ENCODE assay signal across 37 cellular contexts in genomic region chr5:118199801-118200200, GRCh38.
"Had no signal": no experiment of that assay in that cellular context is flagged by ENCODE, and none has a peak within 500 bp of the region (broad histone marks: within the 10 kb centered on the region; RNA-seq: fewer than 3 reads in every experiment).

No MANE protein-coding gene starts in this region.

- H3K27ac Mint-ChIP-seq: activated naive CD4-positive, alpha-beta T cell treated with anti-CD3 and anti-CD28 coated beads for 36 hours; activated naive CD4-positive, alpha-beta T cell treated with anti-CD3 and anti-CD28 coated beads, Interleukin-2, amount 10 ng/mL, durations not matched to agents 7 days and 5 days; activated naive CD4-positive, alpha-beta T cell treated with anti-CD3 and anti-CD28 coated beads, Interleukin-2, amount 50 U/mL, for 24 hours; activated naive CD4-positive, alpha-beta T cell treated with anti-CD3 and anti-CD28 coated beads, Interleukin-2, amount 50 U/mL, for 72 hours; activated naive CD8-positive, alpha-beta T cell; activated naive CD8-positive, alpha-beta T cell treated with anti-CD3 and anti-CD28 coated beads for 36 hours; activated naive CD8-positive, alpha-beta T cell treated with anti-CD3 and anti-CD28 coated beads, Interleukin-2, amount 10 ng/mL, durations not matched to agents 7 days and 5 days; activated naive CD8-positive, alpha-beta T cell treated with anti-CD3 and anti-CD28 coated beads, Interleukin-2, amount 50 U/mL, for 24 hours; activated T-cell treated with anti-CD3 and anti-CD28 coated beads, Interleukin-2, amount 50 U/mL, for 24 hours; activated T-cell treated with anti-CD3 and anti-CD28 coated beads, Interleukin-2, amount 50 U/mL, for 72 hours; activated T-helper 1 cell treated with anti-CD3 and anti-CD28 coated beads, Interleukin-12 subunit alpha, Interleukin-12 subunit beta, Interleukin-2, Interleukin-4 antibody, amounts not matched to agents 30 ng/mL and 10 ng/mL and 1 ng/mL, durations not matched to agents 14 hours and 24 hours and 36 hours; activated T-helper 17 cell treated with anti-CD3 and anti-CD28 coated beads, Interleukin-2, amount 50 U/mL, for 72 hours; activated T-helper 2 cell treated with anti-CD3 and anti-CD28 coated beads, Interferon-gamma antibody, Interleukin-2, Interleukin-4, amounts not matched to agents 10 μg/mL and 5 μg/mL and 100 μg/mL, durations not matched to agents 14 hours and 24 hours and 36 hours; brain had no signal

- H3K9me3 Mint-ChIP-seq: activated T-helper 1 cell treated with anti-CD3 and anti-CD28 coated beads, Interleukin-12 subunit alpha, Interleukin-12 subunit beta, Interleukin-2, Interleukin-4 antibody, amounts not matched to agents 30 ng/mL and 10 ng/mL and 1 ng/mL, durations not matched to agents 14 hours and 24 hours and 36 hours; activated T-helper 2 cell treated with anti-CD3 and anti-CD28 coated beads, Interferon-gamma antibody, Interleukin-2, Interleukin-4, amounts not matched to agents 10 μg/mL and 5 μg/mL and 100 μg/mL, durations not matched to agents 14 hours and 24 hours and 36 hours had no signal

- H3K4me3 Mint-ChIP-seq: activated naive CD4-positive, alpha-beta T cell treated with anti-CD3 and anti-CD28 coated beads for 36 hours; activated naive CD4-positive, alpha-beta T cell treated with anti-CD3 and anti-CD28 coated beads, Interleukin-2, amount 10 ng/mL, durations not matched to agents 7 days and 5 days; activated naive CD4-positive, alpha-beta T cell treated with anti-CD3 and anti-CD28 coated beads, Interleukin-2, amount 50 U/mL, for 24 hours; activated naive CD8-positive, alpha-beta T cell; activated naive CD8-positive, alpha-beta T cell treated with anti-CD3 and anti-CD28 coated beads for 36 hours; activated naive CD8-positive, alpha-beta T cell treated with anti-CD3 and anti-CD28 coated beads, Interleukin-2, amount 10 ng/mL, durations not matched to agents 7 days and 5 days; activated naive CD8-positive, alpha-beta T cell treated with anti-CD3 and anti-CD28 coated beads, Interleukin-2, amount 50 U/mL, for 24 hours; activated T-cell treated with anti-CD3 and anti-CD28 coated beads, Interleukin-2, amount 50 U/mL, for 24 hours; activated T-cell treated with anti-CD3 and anti-CD28 coated beads, Interleukin-2, amount 50 U/mL, for 4 hours; activated T-cell treated with anti-CD3 and anti-CD28 coated beads, Interleukin-2, amount 50 U/mL, for 72 hours; activated T-helper 1 cell treated with anti-CD3 and anti-CD28 coated beads, Interleukin-12 subunit alpha, Interleukin-12 subunit beta, Interleukin-2, Interleukin-4 antibody, amounts not matched to agents 30 ng/mL and 10 ng/mL and 1 ng/mL, durations not matched to agents 14 hours and 24 hours and 36 hours; activated T-helper 17 cell treated with anti-CD3 and anti-CD28 coated beads, Interleukin-2, amount 50 U/mL, for 72 hours; brain; central memory CD8-positive, alpha-beta T cell had no signal

- ATAC-seq: activated naive CD4-positive, alpha-beta T cell treated with anti-CD3 and anti-CD28 coated beads, Interleukin-2, amount 50 U/mL, for 72 hours; activated naive CD8-positive, alpha-beta T cell treated with anti-CD3 and anti-CD28 coated beads, Interleukin-2, amount 50 U/mL, for 24 hours; activated T-cell treated with anti-CD3 and anti-CD28 coated beads, Interleukin-2, amount 50 U/mL, for 4 hours; activated T-cell treated with anti-CD3 and anti-CD28 coated beads, Interleukin-2, amount 50 U/mL, for 72 hours; activated T-helper 17 cell treated with anti-CD3 and anti-CD28 coated beads, Interleukin-2, amount 50 U/mL, for 72 hours; body of pancreas had no signal

- H3K9me3 ChIP-seq: adrenal gland, ascending aorta, body of pancreas, breast epithelium had no signal

- H3K36me3 Mint-ChIP-seq: activated naive CD4-positive, alpha-beta T cell treated with anti-CD3 and anti-CD28 coated beads, Interleukin-2, amount 10 ng/mL, durations not matched to agents 7 days and 5 days; activated naive CD4-positive, alpha-beta T cell treated with anti-CD3 and anti-CD28 coated beads, Interleukin-2, amount 50 U/mL, for 24 hours; activated naive CD4-positive, alpha-beta T cell treated with anti-CD3 and anti-CD28 coated beads, Interleukin-2, amount 50 U/mL, for 72 hours; activated naive CD8-positive, alpha-beta T cell; activated naive CD8-positive, alpha-beta T cell treated with anti-CD3 and anti-CD28 coated beads for 36 hours; activated naive CD8-positive, alpha-beta T cell treated with anti-CD3 and anti-CD28 coated beads, Interleukin-2, amount 10 ng/mL, durations not matched to agents 7 days and 5 days; brain had no signal

- H3K36me3 ChIP-seq: adrenal gland, ascending aorta, brain microvascular endothelial cell, breast epithelium, cardiac muscle cell had no signal

- H3K27ac ChIP-seq: adrenal gland, ascending aorta, body of pancreas, brain microvascular endothelial cell, breast epithelium, cardiac muscle cell had no signal

- H3K4me1 Mint-ChIP-seq: activated naive CD4-positive, alpha-beta T cell treated with anti-CD3 and anti-CD28 coated beads, Interleukin-2, amount 10 ng/mL, durations not matched to agents 7 days and 5 days; activated naive CD4-positive, alpha-beta T cell treated with anti-CD3 and anti-CD28 coated beads, Interleukin-2, amount 50 U/mL, for 24 hours; activated naive CD8-positive, alpha-beta T cell treated with anti-CD3 and anti-CD28 coated beads for 36 hours; activated naive CD8-positive, alpha-beta T cell treated with anti-CD3 and anti-CD28 coated beads, Interleukin-2, amount 10 ng/mL, durations not matched to agents 7 days and 5 days; activated naive CD8-positive, alpha-beta T cell treated with anti-CD3 and anti-CD28 coated beads, Interleukin-2, amount 50 U/mL, for 24 hours; activated T-helper 17 cell treated with anti-CD3 and anti-CD28 coated beads, Interleukin-2, amount 50 U/mL, for 72 hours; brain; central memory CD8-positive, alpha-beta T cell had no signal

- H3K27me3 Mint-ChIP-seq: activated naive CD4-positive, alpha-beta T cell treated with anti-CD3 and anti-CD28 coated beads, Interleukin-2, amount 10 ng/mL, durations not matched to agents 7 days and 5 days; activated naive CD4-positive, alpha-beta T cell treated with anti-CD3 and anti-CD28 coated beads, Interleukin-2, amount 50 U/mL, for 24 hours; activated naive CD8-positive, alpha-beta T cell; activated naive CD8-positive, alpha-beta T cell treated with anti-CD3 and anti-CD28 coated beads for 36 hours; activated naive CD8-positive, alpha-beta T cell treated with anti-CD3 and anti-CD28 coated beads, Interleukin-2, amount 10 ng/mL, durations not matched to agents 7 days and 5 days; activated naive CD8-positive, alpha-beta T cell treated with anti-CD3 and anti-CD28 coated beads, Interleukin-2, amount 50 U/mL, for 24 hours; activated T-cell treated with anti-CD3 and anti-CD28 coated beads, Interleukin-2, amount 50 U/mL, for 24 hours; activated T-helper 17 cell treated with anti-CD3 and anti-CD28 coated beads, Interleukin-2, amount 50 U/mL, for 72 hours; brain; central memory CD8-positive, alpha-beta T cell had no signal

- H3K27me3 ChIP-seq: adrenal gland, ascending aorta, body of pancreas, brain microvascular endothelial cell, breast epithelium, cardiac muscle cell had no signal

- H3K4me1 ChIP-seq: adrenal gland, ascending aorta, body of pancreas, breast epithelium had no signal

- DNase-seq: activated effector memory CD4-positive, alpha-beta T cell treated with anti-CD3 and anti-CD28 coated beads, Interleukin-2, amount 50 U/mL, for 16 hours; activated effector memory CD4-positive, alpha-beta T cell treated with Interleukin-2 at 50 U/mL for 16 hours; activated gamma-delta T cell; activated gamma-delta T cell treated with Interleukin-2 at 50 U/mL for 16 hours; activated naive CD4-positive, alpha-beta T cell; activated naive CD4-positive, alpha-beta T cell treated with anti-CD3 and anti-CD28 coated beads for 36 hours; activated naive CD4-positive, alpha-beta T cell treated with anti-CD3 and anti-CD28 coated beads, Interleukin-2, amount 10 ng/mL, durations not matched to agents 7 days and 5 days; activated naive CD4-positive, alpha-beta T cell treated with anti-CD3 and anti-CD28 coated beads, Interleukin-2, amount 50 U/mL, for 16 hours; activated naive CD8-positive, alpha-beta T cell treated with anti-CD3 and anti-CD28 coated beads for 36 hours; activated naive CD8-positive, alpha-beta T cell treated with anti-CD3 and anti-CD28 coated beads, Interleukin-2, amount 10 ng/mL, durations not matched to agents 7 days and 5 days; activated naive CD8-positive, alpha-beta T cell treated with anti-CD3 and anti-CD28 coated beads, Interleukin-2, amount 50 U/mL, for 24 hours; activated T-cell treated with anti-CD3 and anti-CD28 coated beads, Interleukin-2, amount 50 U/mL, for 1 hour; activated T-cell treated with anti-CD3 and anti-CD28 coated beads, Interleukin-2, amount 50 U/mL, for 24 hours; activated T-cell treated with anti-CD3 and anti-CD28 coated beads, Interleukin-2, amount 50 U/mL, for 4 hours; activated T-cell treated with anti-CD3 and anti-CD28 coated beads, Interleukin-2, amount 50 U/mL, for 48 hours; activated T-cell treated with anti-CD3 and anti-CD28 coated beads, Interleukin-2, amount 50 U/mL, for 72 hours; adrenal gland; amniotic stem cell; amygdala; anterior cingulate cortex; aorta; body of pancreas; brain microvascular endothelial cell; caudate nucleus; central memory CD4-positive, alpha-beta T cell; cerebellar nuclear complex had no signal

- H3K4me3 ChIP-seq: adrenal gland, ascending aorta, body of pancreas, breast epithelium, cardiac muscle cell had no signal
